In the genomic region with DNA sequence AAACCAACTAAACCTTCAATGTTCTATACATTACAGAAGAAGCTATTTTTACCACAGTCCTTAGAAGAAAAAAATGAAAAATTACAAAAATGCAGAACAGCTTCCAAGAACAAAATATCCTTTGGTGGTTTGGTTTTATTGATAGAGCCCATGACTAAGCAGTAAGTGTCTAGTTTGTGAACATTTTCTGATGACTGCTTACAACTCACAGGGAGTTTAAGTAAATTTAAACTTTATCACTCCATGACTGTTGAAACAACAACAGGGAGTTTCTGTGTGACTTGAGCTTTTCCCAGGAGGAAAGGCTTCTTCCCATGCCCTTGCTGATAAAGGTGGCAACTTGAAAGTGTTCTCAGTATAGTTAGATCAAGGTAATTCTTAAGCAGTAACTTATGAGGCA, we compare ENCODE assay signal across 1 cellular context.
TF ChIP-seq lines count a peak whose summit lies in the region.

No MANE protein-coding gene starts in this region.

TF ChIP-seq in IMR-90, 13 proteins besides CTCF, POLR2A, EP300 and RAD21:
- no peak for TF ChIP-seq CEBPB (IDR thresholded peaks at IDR 0.05; ENCODE audit: low read depth, low read length)
- peak; percentile 56 for TF ChIP-seq MAFK (IDR thresholded peaks at IDR 0.05; ENCODE audit: low read depth, low read length)
- TF ChIP-seq NFE2L2 (IDR thresholded peaks at IDR 0.05; ENCODE audit: low read depth, low read length), result peak; percentile 78
- TF ChIP-seq FOS (IDR thresholded peaks at IDR 0.05; ENCODE audit: low read depth, low read length), result peak; percentile 41; the same call in 1 of the 2 replicates
- TF ChIP-seq MAZ (IDR thresholded peaks at IDR 0.05; ENCODE audit: borderline replicate concordance, low read depth, low read length), result no peak
- TF ChIP-seq BHLHE40 (IDR thresholded peaks at IDR 0.05; ENCODE audit: low read depth, low read length), result no peak
- TF ChIP-seq ELK1 (IDR thresholded peaks at IDR 0.05; ENCODE audit: borderline replicate concordance, low read depth, low read length), result no peak
